1 cellular context compared by ENCODE assay signal in the genomic region with DNA sequence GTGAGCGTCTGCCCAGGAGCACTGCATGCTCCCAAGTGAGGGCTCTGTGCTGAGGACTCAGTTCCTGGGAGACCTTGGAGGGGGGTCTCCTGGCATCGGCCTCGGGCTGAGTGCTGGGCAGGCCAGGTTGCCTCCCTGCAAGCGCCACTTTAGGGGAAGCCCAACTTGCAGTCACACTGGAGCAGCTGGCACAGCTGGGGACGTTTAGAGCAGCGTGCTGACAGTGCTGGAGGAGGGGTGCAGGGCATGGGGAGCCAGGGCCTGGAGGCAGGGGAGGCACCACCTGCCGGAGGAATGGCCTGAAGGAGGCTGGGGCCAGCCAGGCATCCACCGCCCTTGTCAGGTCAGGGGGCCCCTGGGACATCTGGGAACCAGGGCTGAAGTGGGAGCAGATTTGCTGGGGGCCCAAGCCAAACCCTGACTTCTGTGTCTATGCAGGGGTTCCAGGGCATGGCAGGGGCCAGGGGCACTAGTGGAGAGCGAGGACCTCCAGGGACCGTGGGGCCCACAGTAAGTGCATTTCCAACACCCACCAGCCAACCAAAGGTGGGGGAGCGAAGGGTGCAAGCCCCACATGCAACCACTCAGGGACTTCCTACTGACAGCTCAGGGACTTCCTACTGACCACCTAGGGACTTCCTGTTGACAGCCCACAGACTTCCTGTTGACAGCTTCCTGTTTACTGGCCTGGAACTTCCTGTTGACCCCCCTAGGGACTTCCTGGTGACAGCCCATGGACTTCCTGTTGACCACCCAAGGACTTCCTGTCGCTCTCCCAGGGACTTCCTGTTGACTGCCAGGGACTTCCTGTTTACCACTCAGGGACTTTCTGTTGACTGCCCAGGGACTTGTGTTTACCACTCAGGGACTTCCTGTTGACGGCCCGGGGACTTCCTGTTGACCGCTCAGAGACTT.
TF ChIP-seq lines count a peak whose summit lies in the region.

No MANE protein-coding gene starts in this region.

TF ChIP-seq in HepG2, 621 proteins besides CTCF, POLR2A, EP300 and RAD21:
- TF ChIP-seq GABPB1 (CRISPR knock-in tag; IDR thresholded peaks at IDR 0.05) (peak; percentile 40; the same call in 1 of the 2 replicates), ZFP62 (CRISPR knock-in tag; IDR thresholded peaks at IDR 0.05) (no peak), GABPA (IDR thresholded peaks at IDR 0.05; ENCODE audit: low read depth, low read length) (peak; percentile 61), GABPA (CRISPR knock-in tag; IDR thresholded peaks at IDR 0.05; ENCODE audit: low read depth) (peak; percentile 84), FOXP1 (IDR thresholded peaks at IDR 0.05) (peak; percentile 83), FOXP1 (CRISPR knock-in tag; IDR thresholded peaks at IDR 0.05) (peak; percentile 70), ZNF644 (CRISPR knock-in tag; IDR thresholded peaks at IDR 0.05; ENCODE audit: low read depth) (no peak), NRL (CRISPR knock-in tag; IDR thresholded peaks at IDR 0.05; ENCODE audit: borderline replicate concordance) (0 out of 2 replicates have a peak, but pooled peaks have one; percentile 4)
- TF ChIP-seq, protein P1, sequence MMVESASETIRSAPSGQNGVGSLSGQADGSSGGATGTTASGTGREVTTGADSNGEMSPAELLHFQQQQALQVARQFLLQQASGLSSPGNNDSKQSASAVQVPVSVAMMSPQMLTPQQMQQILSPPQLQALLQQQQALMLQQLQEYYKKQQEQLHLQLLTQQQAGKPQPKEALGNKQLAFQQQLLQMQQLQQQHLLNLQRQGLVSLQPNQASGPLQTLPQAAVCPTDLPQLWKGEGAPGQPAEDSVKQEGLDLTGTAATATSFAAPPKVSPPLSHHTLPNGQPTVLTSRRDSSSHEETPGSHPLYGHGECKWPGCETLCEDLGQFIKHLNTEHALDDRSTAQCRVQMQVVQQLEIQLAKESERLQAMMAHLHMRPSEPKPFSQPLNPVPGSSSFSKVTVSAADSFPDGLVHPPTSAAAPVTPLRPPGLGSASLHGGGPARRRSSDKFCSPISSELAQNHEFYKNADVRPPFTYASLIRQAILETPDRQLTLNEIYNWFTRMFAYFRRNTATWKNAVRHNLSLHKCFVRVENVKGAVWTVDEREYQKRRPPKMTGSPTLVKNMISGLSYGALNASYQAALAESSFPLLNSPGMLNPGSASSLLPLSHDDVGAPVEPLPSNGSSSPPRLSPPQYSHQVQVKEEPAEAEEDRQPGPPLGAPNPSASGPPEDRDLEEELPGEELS (CRISPR knock-in tag; IDR thresholded peaks at IDR 0.05): peak; percentile 46
TF ChIP-seq in HepG2: peak in this region for 5.
